Comparison of ENCODE assay signal across 14 cellular contexts in the genomic region with DNA sequence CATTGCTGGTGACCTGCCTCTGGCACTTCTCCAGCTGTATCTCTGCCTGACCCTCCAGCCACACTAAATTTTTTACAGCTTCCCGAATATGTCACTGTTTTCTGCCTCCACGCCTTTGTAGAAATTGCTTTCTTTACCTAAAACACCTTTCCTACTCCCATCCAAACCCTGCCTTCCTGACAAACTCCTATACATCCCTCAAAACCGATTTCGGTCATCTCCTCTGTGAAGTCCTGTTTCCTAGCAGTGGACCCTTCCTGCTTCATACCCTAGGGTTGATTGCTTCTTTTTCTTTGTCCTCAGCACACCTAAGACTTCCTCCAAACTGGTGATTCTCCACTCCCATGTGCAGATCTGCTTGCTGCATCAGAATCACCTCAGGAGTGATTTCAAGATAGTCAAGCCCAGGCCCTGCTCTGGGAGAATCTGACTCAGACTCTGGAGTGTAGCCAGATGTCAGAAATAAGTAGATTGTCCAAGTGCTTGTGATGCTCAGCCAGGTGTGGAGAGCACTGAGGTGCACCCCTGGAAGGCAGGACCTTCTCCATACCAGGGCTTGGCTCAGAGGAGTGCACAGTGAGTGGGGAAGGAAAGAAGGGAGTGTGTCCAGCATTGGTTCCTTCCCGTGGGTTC.
DNase-seq lines count a peak whose midpoint lies in the region; ATAC-seq, FAIRE-seq and TF ChIP-seq lines count a peak whose summit lies in the region.
"Had no signal": no experiment of that assay in that cellular context is flagged by ENCODE, and none has a peak within 500 bp of the region (broad histone marks: within the 10 kb centered on the region; RNA-seq: fewer than 3 reads in every experiment).

No MANE protein-coding gene starts in this region.

- in situ Hi-C loops in Caki2 (cut with HindIII; ENCODE audit: low pct_unique_long_range_greater_than_20kb, low sequenced_read_pairs) (no loop called here), brain microvascular endothelial cell (cut with HindIII; ENCODE audit: low pct_ligation_motif_present, low sequenced_read_pairs) (no loop called here)

- H3K4me3 ChIP-seq in brain microvascular endothelial cell (ENCODE audit: low read depth, low read length) = no peak overlapping the region

- no peaks in the 10 kb centered on the region for H3K36me3 ChIP-seq in brain microvascular endothelial cell (replicated peaks)

- peak; percentile 77 for FAIRE-seq in HTR-8/SVneo (lab: Jason Lieb, UNC)
- FAIRE-seq: HepG2 had no signal

- DNase-seq in Caki2 (ENCODE audit: low read depth) (peak; percentile 43), HTR-8/SVneo (ENCODE audit: insufficient read length, low spot score) (no peak), brain microvascular endothelial cell (peak; percentile 63), kidney glomerular epithelial cell (lab: John Stamatoyannopoulos, UW) (peak; percentile 61), NCI-H774 (lab: John Stamatoyannopoulos, UW) (no peak), left colon (no peak), NCI-H748 (lab: John Stamatoyannopoulos, UW; ENCODE audit: unreplicated experiment) (no peak)
- DNase-seq in activated CD4-positive, alpha-beta T cell treated with anti-CD3 and anti-CD28 coated beads for 1 hour = no peak
- DNase-seq: activated CD8-positive, alpha-beta T cell treated with anti-CD3 and anti-CD28 coated beads for 36 hours; natural killer cell; NCI-H187; NK-92 treated with Interleukin-12 subunit alpha and Interleukin-12 subunit beta, amount 100 ng/mL, for 24 hours; stimulated activated CD4-positive, alpha-beta T cell treated with anti-CD3 and anti-CD28 coated beads, Interleukin-12 subunit alpha, Interleukin-12 subunit beta, amount 100 ng/mL, for 4 hours had no signal

- no peaks in the 10 kb centered on the region for H3K27me3 ChIP-seq in brain microvascular endothelial cell (replicated peaks)

- no peak for TF ChIP-seq CTCF in brain microvascular endothelial cell (IDR thresholded peaks at IDR 0.05; ENCODE audit: low read depth, low read length, missing control alignments)

- no peak overlapping the region for H3K27ac ChIP-seq in brain microvascular endothelial cell

- no peak for ATAC-seq in left colon
- ATAC-seq: activated CD8-positive, alpha-beta T cell treated with anti-CD3 and anti-CD28 coated beads for 36 hours; HepG2 had no signal

- intact Hi-C loops in left colon (cut with DNase I, micrococcal nuclease) = no loop called here

Comparison
In these comparisons a context has a peak if more than half of its experiments do, and no peak if none do; other contexts are left out.
1. DNase-seq: peak in Caki2 (single experiment), brain microvascular endothelial cell (single experiment) and kidney glomerular epithelial cell (single experiment); none in HTR-8/SVneo (single experiment), NCI-H774 (single experiment), left colon (0 of 2), NCI-H748 (single experiment) and activated CD4-positive, alpha-beta T cell treated with anti-CD3 and anti-CD28 coated beads for 1 hour (single experiment).